In genomic region chr5:68265822-68266395, GRCh38 we compare ENCODE assay signal across 9 cellular contexts. TPM values are rescaled to one million over a fixed set of nuclear protein-coding genes. Genes with fewer than 3 reads are reported as not detected.
DNase-seq lines count a peak whose midpoint lies in the region; ATAC-seq and TF ChIP-seq lines count a peak whose summit lies in the region.
"Had no signal": no experiment of that assay in that cellular context is flagged by ENCODE, and none has a peak within 500 bp of the region (broad histone marks: within the 10 kb centered on the region; RNA-seq: fewer than 3 reads in every experiment).

No MANE protein-coding gene starts in this region.

- no peaks in the 10 kb centered on the region for H3K9me3 ChIP-seq in sigmoid colon

- peak overlapping the region; percentile 84 for H3K27ac Mint-ChIP-seq in activated naive CD8-positive, alpha-beta T cell

- no peaks in the 10 kb centered on the region for H3K27me3 Mint-ChIP-seq in activated naive CD8-positive, alpha-beta T cell

- no peaks in the 10 kb centered on the region for H3K27me3 ChIP-seq in sigmoid colon

- H3K27ac ChIP-seq in sigmoid colon: peak overlapping the region; percentile 75 to 89 (median 83)

- TF ChIP-seq CTCF in sigmoid colon (IDR thresholded peaks at IDR 0.05): no peak

- H3K36me3 Mint-ChIP-seq in activated naive CD8-positive, alpha-beta T cell: no peaks in the 10 kb centered on the region

- no peak for TF ChIP-seq POLR2A in sigmoid colon (IDR thresholded peaks at IDR 0.05)

- ATAC-seq in left cardiac atrium: peak; percentile 48 to 59
- ATAC-seq in GM21367 (IDR thresholded peaks at IDR 0.05; ENCODE audit: unreplicated experiment): no peak

- peaks cover 88% of the 10 kb centered on the region for H3K4me1 Mint-ChIP-seq in activated naive CD8-positive, alpha-beta T cell (ENCODE audit: low read depth)

- no peak overlapping the region for H3K4me3 Mint-ChIP-seq in activated naive CD8-positive, alpha-beta T cell

- WGBS in sigmoid colon, 2 donors: 69 to 75% methylated on average over 3 of the region's 3 CpGs

- TF ChIP-seq EP300 in sigmoid colon (IDR thresholded peaks at IDR 0.05): no peak

- no peak overlapping the region for H3K4me3 ChIP-seq in sigmoid colon

- H3K4me1 ChIP-seq in sigmoid colon: peaks cover 0 to 91% (median 88%) of the 10 kb centered on the region in 4 donors

- intact Hi-C loops in left cardiac atrium (cut with DNase I) (no loop called here), sigmoid colon (cut with DNase I) (loop anchor here (5.0 kb wide), 2 partner anchors 49 to 94 kb away; partner anchors contain the start of gene PIK3R1)

- H3K9me3 Mint-ChIP-seq in activated naive CD8-positive, alpha-beta T cell (ENCODE audit: low read depth): no peaks in the 10 kb centered on the region

- DNase-seq in EH (ENCODE audit: low read depth) (peak; percentile 75), left cardiac atrium (no peak), sigmoid colon (peak; percentile 60), activated gamma-delta T cell (lab: John Stamatoyannopoulos, UW) (no peak), KG1 (lab: John Stamatoyannopoulos, UW) (no peak)
- DNase-seq in activated effector memory CD4-positive, alpha-beta T cell treated with anti-CD3 and anti-CD28 coated beads, Interleukin-2, amount 50 U/mL, for 16 hours: no peak
- DNase-seq: stimulated activated CD4-positive, alpha-beta T cell treated with anti-CD3 and anti-CD28 coated beads, Interleukin-2, amount 100 ng/mL, for 24 hours had no signal

- H3K36me3 ChIP-seq in sigmoid colon: peaks cover 0 to 7% (median 0%) of the 10 kb centered on the region in 4 donors

RNA-seq across cellular contexts. Expression of gene PIK3R1, which starts 50.4 kb away (rescaled TPM):
- total RNA-seq in left cardiac atrium (100 to 1,000 TPM in 1 of 2 donors, 10 to 100 TPM in 1; 61.8 to 127 TPM), sigmoid colon (100 to 1,000 TPM; 177 to 227 (median 190) TPM)
- 10 to 100 TPM in 2 of 3 donors, 1 to 10 TPM in 1; 9.2 to 28.5 (median 13.2) TPM for polyA plus RNA-seq in sigmoid colon

Comparison
In these comparisons a context has a peak if more than half of its experiments do, and no peak if none do; other contexts are left out.
1. DNase-seq: peak in EH (single experiment) and sigmoid colon (single experiment); none in left cardiac atrium (single experiment), activated gamma-delta T cell (single experiment), KG1 (single experiment) and activated effector memory CD4-positive, alpha-beta T cell treated with anti-CD3 and anti-CD28 coated beads, Interleukin-2, amount 50 U/mL, for 16 hours (single experiment).